13 cellular contexts compared by ENCODE assay signal in genomic region chr2:229519655-229520054, GRCh38.
DNase-seq lines count a peak whose midpoint lies in the region; ATAC-seq, FAIRE-seq and TF ChIP-seq lines count a peak whose summit lies in the region.
"Had no signal": no experiment of that assay in that cellular context is flagged by ENCODE, and none has a peak within 500 bp of the region (broad histone marks: within the 10 kb centered on the region; RNA-seq: fewer than 3 reads in every experiment).

No MANE protein-coding gene starts in this region.

- no peak overlapping the region for H2BK20ac ChIP-seq in H1 (ENCODE audit: low read length)

- H3K36me3 ChIP-seq in H1 (ENCODE audit: control insufficient read depth in 2 of 4, insufficient read depth in 4 of 4, low read length in 3 of 4) = no peaks in the 10 kb centered on the region
- H3K36me3 ChIP-seq: gastroesophageal sphincter, neutrophil had no signal

- TF ChIP-seq CTCF in H1 (IDR thresholded peaks at IDR 0.05; ENCODE audit: control extremely low read depth in 1 of 3, insufficient read depth in 1 of 3, low read depth in 1 of 3, low read length in 3 of 3) (no peak), glutamatergic neuron (IDR thresholded peaks at IDR 0.05; ENCODE audit: partially characterized antibody, unreplicated experiment) (no peak), endothelial cell (IDR thresholded peaks at IDR 0.05; ENCODE audit: unreplicated experiment) (no peak)

- POLR2A ChIA-PET in H1 (lab: Charles Lee; ENCODE audit: partially characterized antibody) = no interaction called here

- CTCF ChIA-PET in H1 (lab: Charles Lee; ENCODE audit: partially characterized antibody) = no interaction called here

- no peak overlapping the region for H3K18ac ChIP-seq in H1 (ENCODE audit: extremely low read depth, low read length)

- H3K79me1 ChIP-seq in H1 (ENCODE audit: low read depth, low read length) = no peaks in the 10 kb centered on the region

- no peak overlapping the region for H4K8ac ChIP-seq in H1 (ENCODE audit: extremely low read depth, insufficient read depth, low read length)

- no peak overlapping the region for H2BK5ac ChIP-seq in H1 (ENCODE audit: low read depth, low read length)

- no peak overlapping the region for H3K27ac Mint-ChIP-seq in glutamatergic neuron (ENCODE audit: unreplicated experiment)
- H3K27ac Mint-ChIP-seq in endothelial cell (ENCODE audit: unreplicated experiment) = no peak overlapping the region
- H3K27ac Mint-ChIP-seq: CD4-positive, CD25-positive, alpha-beta regulatory T cell had no signal

- H4K91ac ChIP-seq in H1 (replicated peaks; ENCODE audit: insufficient read length, low read length) = no peak overlapping the region

- peak; percentile 52 for DNase-seq in KBM-7
- DNase-seq in H1 (ENCODE audit: low read depth in 1 of 2, low spot score in 2 of 2) = no peak
- no peak for DNase-seq in stimulated activated CD8-positive, alpha-beta memory T cell treated with anti-CD3 and anti-CD28 coated beads, Interleukin-4, amount 100 ng/mL, for 48 hours
- DNase-seq in NK-92 (lab: John Stamatoyannopoulos, UW; ENCODE audit: unreplicated experiment) = no peak
- no peak for DNase-seq in glutamatergic neuron
- DNase-seq in endothelial cell (ENCODE audit: low spot score) = no peak
- DNase-seq: CD4-positive, CD25-positive, alpha-beta regulatory T cell; left ventricle myocardium superior; NCI-H187 treated with DMSO at 0.1 percent for 48 hours had no signal

- H3K27me3 Mint-ChIP-seq in glutamatergic neuron (ENCODE audit: unreplicated experiment) (no peaks in the 10 kb centered on the region), endothelial cell (ENCODE audit: unreplicated experiment) (peaks cover 1% of the 10 kb centered on the region)
- H3K27me3 Mint-ChIP-seq: CD4-positive, CD25-positive, alpha-beta regulatory T cell had no signal

- no peak overlapping the region for H3K23ac ChIP-seq in H1 (ENCODE audit: insufficient read length)

- no peak for TF ChIP-seq RAD21 in H1 (IDR thresholded peaks at IDR 0.05 in 1 of 2, conservative IDR thresholded peaks at IDR 0.05 in 1 of 2; ENCODE audit: low read depth in 2 of 2, low read length in 2 of 2)

- H2BK12ac ChIP-seq in H1 (ENCODE audit: low read depth, low read length) = no peak overlapping the region

- no peak overlapping the region for H3K4me3 Mint-ChIP-seq in glutamatergic neuron (ENCODE audit: unreplicated experiment)
- no peak overlapping the region for H3K4me3 Mint-ChIP-seq in endothelial cell (ENCODE audit: unreplicated experiment)
- H3K4me3 Mint-ChIP-seq: CD4-positive, CD25-positive, alpha-beta regulatory T cell had no signal

- no peak overlapping the region for H2AK5ac ChIP-seq in H1 (ENCODE audit: low read depth, low read length)

- 0 out of 2 replicates have a peak overlapping the region, but pooled peaks have one; percentile 16 for H2AFZ ChIP-seq in H1 (ENCODE audit: low read length)

- no peak overlapping the region for H3K9ac ChIP-seq in H1 (replicated peaks in 1 of 4; ENCODE audit: extremely low read depth in 1 of 4, low read depth in 3 of 4, low read length in 3 of 4)

- H2BK120ac ChIP-seq in H1 (replicated peaks; ENCODE audit: low read depth, low read length) = no peak overlapping the region

- no peak overlapping the region for H3K4me2 ChIP-seq in H1 (ENCODE audit: insufficient read depth in 1 of 2, low read depth in 2 of 2, low read length in 2 of 2)

- TF ChIP-seq POLR2A in H1 (IDR thresholded peaks at IDR 0.05; ENCODE audit: control extremely low read depth in 1 of 2, low read depth in 2 of 2, low read length in 2 of 2) = no peak

- WGBS in H1 (ENCODE audit: extremely low coverage in 1 of 2, insufficient coverage in 1 of 2, insufficient read length in 1 of 2, insufficient replicate concordance in 2 of 2, low coverage in 1 of 2, low lambda C conversion rate in 2 of 2, missing lambda C conversion rate in 1 of 2), 2 experiments = 85% methylated on average over 6 of the region's 6 CpGs; no CpG with 5 or more reads in 1 of the 2 experiments

- no peaks in the 10 kb centered on the region for H3K27me3 ChIP-seq in H1 (replicated peaks in 1 of 4; ENCODE audit: control insufficient read depth in 3 of 4, extremely low read depth in 1 of 4, insufficient read depth in 3 of 4, low read length in 3 of 4)
- H3K27me3 ChIP-seq: gastroesophageal sphincter, neutrophil had no signal

- no peak overlapping the region for H3K4ac ChIP-seq in H1 (replicated peaks; ENCODE audit: insufficient read length, low read depth, low read length)

- H4K5ac ChIP-seq in H1 (ENCODE audit: insufficient read length, low read depth, low read length) = no peak overlapping the region

- no peak overlapping the region for H2BK15ac ChIP-seq in H1 (ENCODE audit: low read length)

- H3K56ac ChIP-seq in H1 (replicated peaks; ENCODE audit: insufficient read length, low read depth, low read length) = no peak overlapping the region

- H3K23me2 ChIP-seq in H1 (ENCODE audit: low read depth, low read length) = no peaks in the 10 kb centered on the region

- no peaks in the 10 kb centered on the region for H3K9me3 ChIP-seq in H1 (ENCODE audit: insufficient read depth in 2 of 2, low read depth in 1 of 2, low read length in 1 of 2)
- H3K9me3 ChIP-seq: gastroesophageal sphincter, neutrophil had no signal

- no peaks in the 10 kb centered on the region for H4K20me1 ChIP-seq in H1 (replicated peaks in 1 of 2; ENCODE audit: control insufficient read depth in 1 of 2, insufficient read depth in 2 of 2, low read length in 2 of 2)

- peaks cover 0 to 3% (median 1%) of the 10 kb centered on the region in 4 experiments; a peak in 3 of 7 replicates for H3K4me1 ChIP-seq in H1 (replicated peaks in 1 of 4; ENCODE audit: control insufficient read depth in 3 of 4, insufficient read depth in 4 of 4, low read length in 3 of 4)

- H3K4me1 Mint-ChIP-seq in glutamatergic neuron (ENCODE audit: low read depth, unreplicated experiment) (peaks cover 1% of the 10 kb centered on the region), endothelial cell (ENCODE audit: unreplicated experiment) (peaks cover 2% of the 10 kb centered on the region)
- H3K4me1 Mint-ChIP-seq: CD4-positive, CD25-positive, alpha-beta regulatory T cell had no signal

- no peak for TF ChIP-seq EP300 in H1 (IDR thresholded peaks at IDR 0.05; ENCODE audit: borderline replicate concordance in 1 of 2, low read depth in 2 of 2, low read length in 2 of 2)

- H3K27ac ChIP-seq in H1 (ENCODE audit: low read depth, low read length) = no peak overlapping the region
- H3K27ac ChIP-seq: neutrophil had no signal

- H3K79me2 ChIP-seq in H1 (ENCODE audit: control insufficient read depth in 1 of 2, insufficient read depth in 2 of 2, low read length in 2 of 2) = no peaks in the 10 kb centered on the region

- H3K14ac ChIP-seq in H1 (ENCODE audit: insufficient read length) = no peak overlapping the region

- ATAC-seq in GM18502 (IDR thresholded peaks at IDR 0.05; ENCODE audit: poor library complexity, unreplicated experiment) (peak; percentile 72), GM21529 (IDR thresholded peaks at IDR 0.05; ENCODE audit: unreplicated experiment) (peak; percentile 65)
- ATAC-seq: gastroesophageal sphincter, left ventricle myocardium superior had no signal

- H3K4me3 ChIP-seq in H1 (ENCODE audit: extremely low read depth in 1 of 4, insufficient read depth in 2 of 4, low read depth in 3 of 4, low read length in 4 of 4) = no peak overlapping the region
- H3K4me3 ChIP-seq: gastroesophageal sphincter had no signal

- FAIRE-seq in H1 (lab: Jason Lieb, UNC) = no peak

- H3K36me3 Mint-ChIP-seq in glutamatergic neuron (ENCODE audit: unreplicated experiment) (no peaks in the 10 kb centered on the region), endothelial cell (ENCODE audit: low read depth, unreplicated experiment) (no peaks in the 10 kb centered on the region)
- H3K36me3 Mint-ChIP-seq: CD4-positive, CD25-positive, alpha-beta regulatory T cell had no signal

- in situ Hi-C loops in KBM-7 (cut with MboI; ENCODE audit: low pct_unique_long_range_greater_than_20kb, low sequenced_read_pairs) = no loop called here

- H3K9me3 Mint-ChIP-seq in glutamatergic neuron (ENCODE audit: unreplicated experiment) (no peaks in the 10 kb centered on the region), endothelial cell (ENCODE audit: unreplicated experiment) (no peaks in the 10 kb centered on the region)

TF ChIP-seq in H1, 55 proteins besides CTCF, POLR2A, EP300 and RAD21 (continues in another document):
- TF ChIP-seq SUZ12 (IDR thresholded peaks at IDR 0.05; ENCODE audit: low read length) (no peak), SIRT6 (IDR thresholded peaks at IDR 0.05; ENCODE audit: low read length) (no peak), NRF1 (IDR thresholded peaks at IDR 0.05; ENCODE audit: low read depth, low read length) (no peak), TBP (IDR thresholded peaks at IDR 0.05; ENCODE audit: low read depth, low read length) (no peak), HDAC6 (IDR thresholded peaks at IDR 0.05; ENCODE audit: low read depth, low read length) (no peak), BRCA1 (IDR thresholded peaks at IDR 0.05; ENCODE audit: low read depth, low read length) (no peak), RNF2 (IDR thresholded peaks at IDR 0.05; ENCODE audit: borderline replicate concordance, low read depth, low read length, missing control alignments, poor library complexity, severe bottlenecking) (no peak), CHD2 (IDR thresholded peaks at IDR 0.05; ENCODE audit: low read length) (no peak), CEBPB (IDR thresholded peaks at IDR 0.05; ENCODE audit: low read depth, low read length) (no peak), PHF8 (conservative IDR thresholded peaks at IDR 0.05; ENCODE audit: low read depth, low read length) (no peak), KDM4A (IDR thresholded peaks at IDR 0.05; ENCODE audit: low read depth, low read length, severe bottlenecking) (no peak), EGR1 (IDR thresholded peaks at IDR 0.05; ENCODE audit: borderline replicate concordance, low read depth, low read length) (no peak), TAF1 (IDR thresholded peaks at IDR 0.05; ENCODE audit: low read depth, low read length) (no peak), GTF2F1 (IDR thresholded peaks at IDR 0.05; ENCODE audit: borderline replicate concordance, low read depth, low read length) (no peak), BACH1 (IDR thresholded peaks at IDR 0.05; ENCODE audit: low read length) (no peak), SAP30 (IDR thresholded peaks at IDR 0.05; ENCODE audit: insufficient read depth, insufficient replicate concordance, low read length) (no peak), HDAC2 (IDR thresholded peaks at IDR 0.05; ENCODE audit: borderline replicate concordance in 1 of 2, low read depth in 2 of 2, low read length in 2 of 2) (no peak), SIX5 (IDR thresholded peaks at IDR 0.05; ENCODE audit: low read depth, low read length) (no peak)
